In genomic region chr1:154969741-154970452, GRCh38 we compare ENCODE assay signal across 8 cellular contexts. TPM values are rescaled to one million over a fixed set of nuclear protein-coding genes. Genes with fewer than 3 reads are reported as not detected.
DNase-seq lines count a peak whose midpoint lies in the region; ATAC-seq and TF ChIP-seq lines count a peak whose summit lies in the region.

No MANE protein-coding gene starts in this region.

- H4K20me1 ChIP-seq in PC-9 (ENCODE audit: insufficient read depth) (no peaks in the 10 kb centered on the region), neural progenitor cell (ENCODE audit: low read depth) (peaks cover 13% of the 10 kb centered on the region)

- H3K4me3 ChIP-seq in BJ (ENCODE audit: low read depth, low read length) (peak overlapping the region; percentile 73), PC-9 (peak overlapping the region; percentile 87), neural progenitor cell (peak overlapping the region; percentile 51)

- peaks cover 56% of the 10 kb centered on the region for H3F3A ChIP-seq in PC-9 (ENCODE audit: insufficient read depth, low read depth)
- H3F3A ChIP-seq in neural progenitor cell (ENCODE audit: low read depth): peaks cover 39% of the 10 kb centered on the region

- peak overlapping the region; percentile 93 for H3K4me2 ChIP-seq in PC-9
- H3K4me2 ChIP-seq in neural progenitor cell: peak overlapping the region; percentile 91

- H3K79me2 ChIP-seq in PC-9 (ENCODE audit: low read depth) (peaks cover 41% of the 10 kb centered on the region), neural progenitor cell (ENCODE audit: low read depth) (peaks cover 45% of the 10 kb centered on the region)

- POLR2A ChIA-PET in BJ (lab: Charles Lee) (interaction anchor here (0.6 to 0.7 kb wide), 3 partner anchors 10 to 26 kb away, joined by 3 to 10 read pairs (median 5); no protein-coding TSS in a partner anchor), PC-9 (lab: Charles Lee; ENCODE audit: unreplicated experiment) (interaction anchor here (0.5 to 1.7 kb wide), 12 partner anchors 9 to 633 kb away, joined by 3 to 18 read pairs (median 5); partner anchors contain the start of genes ADAM15, PYGO2 and ZBTB7B)

- H3K27me3 ChIP-seq in BJ (ENCODE audit: control insufficient read depth, insufficient read depth, low read length): no peaks in the 10 kb centered on the region
- no peaks in the 10 kb centered on the region for H3K27me3 ChIP-seq in PC-9 (ENCODE audit: insufficient read depth, low read depth)
- no peaks in the 10 kb centered on the region for H3K27me3 ChIP-seq in neural progenitor cell

- DNase-seq in BJ (ENCODE audit: low read depth) (no peak), PC-9 (no peak), epithelial cell of prostate (ENCODE audit: low read depth, low spot score) (no peak), neural progenitor cell (ENCODE audit: low spot score) (peak; percentile 33)
- DNase-seq in effector CD8-positive, alpha-beta T cell (lab: John Stamatoyannopoulos, UW): no peak

- no peaks in the 10 kb centered on the region for H3K9me3 Mint-ChIP-seq in neural progenitor cell

- H3K36me3 ChIP-seq in BJ (ENCODE audit: control insufficient read depth, insufficient read depth, low read length) (peaks cover 26% of the 10 kb centered on the region), PC-9 (ENCODE audit: low read depth) (peaks cover 28% of the 10 kb centered on the region; the same call in 1 of the 2 replicates), neural progenitor cell (no peaks in the 10 kb centered on the region)

- peak overlapping the region; percentile 51 for H3K9ac ChIP-seq in neural progenitor cell

- CTCF ChIA-PET in BJ (lab: Yijun Ruan, JAX): interaction anchor here (0.5 to 5.4 kb wide), 11 partner anchors 8 to 1438 kb away, joined by 3 to 40 read pairs (median 7); partner anchors contain the start of genes PBXIP1 and PYGO2
- CTCF ChIA-PET in PC-9 (lab: Charles Lee): interaction anchor here (0.6 to 2.0 kb wide), 9 partner anchors 9 to 415 kb away, joined by 3 to 17 read pairs (median 4); partner anchors contain the start of genes ADAM15 and PYGO2

- peak overlapping the region; percentile 38 for H3K27ac Mint-ChIP-seq in neural progenitor cell

- peaks cover 3% of the 10 kb centered on the region for H3K27me3 Mint-ChIP-seq in neural progenitor cell (ENCODE audit: insufficient read depth, low read depth)

- intact Hi-C loops in PC-9 (cut with micrococcal nuclease; ENCODE audit: unreplicated experiment): loop anchor here (2.0 to 5.0 kb wide), 3 partner anchors 47 to 352 kb away; partner anchors contain the start of genes RUSC1 and SLC50A1

- no peak overlapping the region for H2AFZ ChIP-seq in PC-9
- H2AFZ ChIP-seq in neural progenitor cell (replicated peaks): no peak overlapping the region

- peaks cover 40% of the 10 kb centered on the region for H3K4me1 Mint-ChIP-seq in neural progenitor cell

- no peak for TF ChIP-seq CTCF in BJ (IDR thresholded peaks at IDR 0.05; ENCODE audit: insufficient read depth, low read depth, low read length)
- TF ChIP-seq CTCF in PC-9 (conservative IDR thresholded peaks at IDR 0.05): no peak
- no peak for TF ChIP-seq CTCF in neural progenitor cell (IDR thresholded peaks at IDR 0.05)

- H3K4me1 ChIP-seq in PC-9 (replicated peaks; ENCODE audit: insufficient read depth) (peaks cover 44% of the 10 kb centered on the region), neural progenitor cell (peaks cover 35% of the 10 kb centered on the region)

- peak overlapping the region; percentile 97; the same call in 1 of the 2 replicates for H3K27ac ChIP-seq in PC-9
- H3K27ac ChIP-seq in epithelial cell of prostate: peak overlapping the region; percentile 100
- no peak overlapping the region for H3K27ac ChIP-seq in neural progenitor cell

- no peaks in the 10 kb centered on the region for H3K9me2 ChIP-seq in PC-9 (ENCODE audit: insufficient read depth)

- H3K9me3 ChIP-seq in PC-9 (ENCODE audit: insufficient read depth, low read depth) (no peaks in the 10 kb centered on the region), neural progenitor cell (ENCODE audit: low read depth) (no peaks in the 10 kb centered on the region)

- BruUV-seq in PC-9 (replicated peaks; lab: Mats Ljungman, UMichigan): TSS peak; percentile 0

- H3K4me3 Mint-ChIP-seq in neural progenitor cell: peak overlapping the region; percentile 83

- H3K36me3 Mint-ChIP-seq in neural progenitor cell: peaks cover 12% of the 10 kb centered on the region

- ATAC-seq in GM18858 (IDR thresholded peaks at IDR 0.05; ENCODE audit: unreplicated experiment) (no peak), GM18909 (IDR thresholded peaks at IDR 0.05; ENCODE audit: poor library complexity, unreplicated experiment) (no peak), HG02870 (IDR thresholded peaks at IDR 0.05; ENCODE audit: unreplicated experiment) (no peak)

RNA-seq across cellular contexts. Expression of gene SHC1, which starts 0.7 kb away (rescaled TPM):
- polyA plus RNA-seq in BJ (2011; rRNA removed): 455 and 653 TPM in 2 replicates
- polyA minus RNA-seq in BJ (2011; rRNA and poly(A)+ RNA removed): 247 and 437 TPM in 2 replicates
- total RNA-seq in PC-9 (2021) (162 and 210 TPM in 2 replicates), neural progenitor cell (ENCODE audit: low replicate concordance) (69.0 and 86.5 TPM in 2 replicates)

RNA-seq across cellular contexts. Expression of gene CKS1B, which starts 4.6 kb away (rescaled TPM):
- polyA plus RNA-seq in BJ (2011; rRNA removed): 111 and 160 TPM in 2 replicates
- 32.3 and 34.2 TPM in 2 replicates for polyA minus RNA-seq in BJ (2011; rRNA and poly(A)+ RNA removed)
- total RNA-seq in PC-9 (2021) (236 and 300 TPM in 2 replicates), neural progenitor cell (ENCODE audit: low replicate concordance) (210 and 297 TPM in 2 replicates)

RNA-seq across cellular contexts. Expression of gene PYGO2, which starts 8.3 kb away (rescaled TPM):
- 18.0 and 21.0 TPM in 2 replicates for polyA plus RNA-seq in BJ (2011; rRNA removed)
- 8.4 and 12.3 TPM in 2 replicates for polyA minus RNA-seq in BJ (2011; rRNA and poly(A)+ RNA removed)
- total RNA-seq in PC-9 (2021): 30.0 and 33.2 TPM in 2 replicates
- total RNA-seq in neural progenitor cell (ENCODE audit: low replicate concordance): 32.1 and 48.1 TPM in 2 replicates

RNA-seq across cellular contexts. Expression of gene FLAD1, which starts 13.2 kb away (rescaled TPM):
- 26.5 and 40.5 TPM in 2 replicates for polyA plus RNA-seq in BJ (2011; rRNA removed)
- 26.9 and 52.6 TPM in 2 replicates for polyA minus RNA-seq in BJ (2011; rRNA and poly(A)+ RNA removed)
- 47.9 and 54.2 TPM in 2 replicates for total RNA-seq in PC-9 (2021)
- total RNA-seq in neural progenitor cell (ENCODE audit: low replicate concordance): 19.3 and 47.4 TPM in 2 replicates

RNA-seq across cellular contexts. Expression of gene PBXIP1, which starts 14.0 kb away (rescaled TPM):
- polyA plus RNA-seq in BJ (2011; rRNA removed): 65.6 and 83.1 TPM in 2 replicates
- 15.1 and 25.8 TPM in 2 replicates for polyA minus RNA-seq in BJ (2011; rRNA and poly(A)+ RNA removed)
- total RNA-seq in PC-9 (2021) (36.3 and 40.2 TPM in 2 replicates), neural progenitor cell (ENCODE audit: low replicate concordance) (21.4 and 64.0 TPM in 2 replicates)
